27 cellular contexts compared by ENCODE assay signal in the genomic region with DNA sequence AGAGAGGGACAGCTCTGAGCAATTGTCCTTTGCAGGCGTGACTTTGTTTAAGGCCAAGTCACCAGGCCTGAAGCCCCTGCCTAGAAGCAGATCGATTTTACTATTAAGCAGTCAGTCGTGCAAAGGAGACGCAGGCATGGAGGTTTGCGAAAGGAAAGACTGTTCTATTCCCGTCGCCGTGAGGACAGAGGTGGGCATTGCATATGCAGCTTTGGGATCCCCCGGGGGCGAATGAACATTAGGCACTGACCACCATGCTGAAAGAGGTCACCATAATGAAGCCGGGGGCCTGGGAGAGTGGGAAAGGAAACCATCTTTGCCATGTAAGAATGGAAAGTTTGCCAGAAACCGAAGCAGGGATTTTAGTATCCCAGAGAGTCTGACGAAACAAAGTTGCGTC.
"Had no signal": no experiment of that assay in that cellular context is flagged by ENCODE, and none has a peak within 500 bp of the region (broad histone marks: within the 10 kb centered on the region; RNA-seq: fewer than 3 reads in every experiment).

No MANE protein-coding gene starts in this region.

- H3K27me3 Mint-ChIP-seq: naive B cell; stimulated activated memory B cell treated with anti-CD40 and anti-IgM and Interleukin-4, amounts not matched to agents 10 μg/mL and 1 μg/mL and 100 μg/mL, for 72 hours; stimulated activated naive CD8-positive, alpha-beta T cell treated with anti-CD3 and anti-CD28 coated beads, Interleukin-15, amount 100 ng/mL, for 72 hours had no signal

- H3K4me3 Mint-ChIP-seq: naive B cell; natural killer cell; nephron progenitor cell; stimulated activated memory B cell treated with anti-CD40 and anti-IgM and Interleukin-4, amounts not matched to agents 10 μg/mL and 1 μg/mL and 100 μg/mL, for 72 hours; stimulated activated naive CD8-positive, alpha-beta T cell treated with anti-CD3 and anti-CD28 coated beads, Interleukin-15, amount 100 ng/mL, for 72 hours; type B pancreatic cell had no signal

- H3K27ac ChIP-seq: lower lobe of right lung, pancreas, psoas muscle, right atrium auricular region, right lobe of liver, tibial nerve, uterus had no signal

- H3K4me2 ChIP-seq: smooth muscle cell had no signal

- H3K27me3 ChIP-seq: pancreas, right atrium auricular region, right lobe of liver, uterus had no signal

- H3K27ac Mint-ChIP-seq: natural killer cell; nephron progenitor cell; stimulated activated naive CD8-positive, alpha-beta T cell treated with anti-CD3 and anti-CD28 coated beads, Interleukin-15, amount 100 ng/mL, for 72 hours had no signal

- H3K4me3 ChIP-seq: lower lobe of right lung, pancreas, psoas muscle, right atrium auricular region, right lobe of liver, smooth muscle cell, tibial nerve, uterus had no signal

- DNase-seq: hippocampal formation; kidney glomerular epithelial cell; left cardiac atrium; left ventricle myocardium superior; lower lobe of right lung; mammary epithelial cell; mesenchymal stem cell; naive B cell; natural killer cell; nephron progenitor cell; pancreas; posterior cingulate gyrus; psoas muscle; right lobe of liver; stimulated activated CD4-positive, alpha-beta T cell treated with anti-CD3 and anti-CD28 coated beads, Interleukin-1b, Interleukin-23, amount 100 ng/mL, for 48 hours; stimulated activated CD4-positive, alpha-beta T cell treated with anti-CD3 and anti-CD28 coated beads, Interleukin-2, amount 100 ng/mL, for 48 hours; stimulated activated CD4-positive, alpha-beta T cell treated with anti-CD3 and anti-CD28 coated beads, Interleukin-4, amount 100 ng/mL, for 4 hours; stimulated activated CD8-positive, alpha-beta memory T cell treated with anti-CD3 and anti-CD28 coated beads, Interleukin-4, amount 100 ng/mL, for 48 hours; stimulated activated naive CD4-positive, alpha-beta T cell treated with Interleukin-2 at 50 U/mL for 16 hours; stimulated activated naive CD8-positive, alpha-beta T cell treated with anti-CD3 and anti-CD28 coated beads, Interleukin-15, amount 100 ng/mL, for 72 hours; substantia nigra; uterus had no signal

- H3K4me1 ChIP-seq: psoas muscle, right atrium auricular region, uterus had no signal

- H3K9me3 ChIP-seq: pancreas, psoas muscle, right lobe of liver, uterus had no signal

- H3K36me3 ChIP-seq: lower lobe of right lung, pancreas, right atrium auricular region, right lobe of liver, tibial nerve, uterus had no signal

- H3K4me1 Mint-ChIP-seq: natural killer cell; stimulated activated naive CD8-positive, alpha-beta T cell treated with anti-CD3 and anti-CD28 coated beads, Interleukin-15, amount 100 ng/mL, for 72 hours had no signal

- H3K9me3 Mint-ChIP-seq: type B pancreatic cell had no signal

- H3K36me3 Mint-ChIP-seq: natural killer cell had no signal
